Comparison of ENCODE assay signal across 1 cellular context in the genomic region with DNA sequence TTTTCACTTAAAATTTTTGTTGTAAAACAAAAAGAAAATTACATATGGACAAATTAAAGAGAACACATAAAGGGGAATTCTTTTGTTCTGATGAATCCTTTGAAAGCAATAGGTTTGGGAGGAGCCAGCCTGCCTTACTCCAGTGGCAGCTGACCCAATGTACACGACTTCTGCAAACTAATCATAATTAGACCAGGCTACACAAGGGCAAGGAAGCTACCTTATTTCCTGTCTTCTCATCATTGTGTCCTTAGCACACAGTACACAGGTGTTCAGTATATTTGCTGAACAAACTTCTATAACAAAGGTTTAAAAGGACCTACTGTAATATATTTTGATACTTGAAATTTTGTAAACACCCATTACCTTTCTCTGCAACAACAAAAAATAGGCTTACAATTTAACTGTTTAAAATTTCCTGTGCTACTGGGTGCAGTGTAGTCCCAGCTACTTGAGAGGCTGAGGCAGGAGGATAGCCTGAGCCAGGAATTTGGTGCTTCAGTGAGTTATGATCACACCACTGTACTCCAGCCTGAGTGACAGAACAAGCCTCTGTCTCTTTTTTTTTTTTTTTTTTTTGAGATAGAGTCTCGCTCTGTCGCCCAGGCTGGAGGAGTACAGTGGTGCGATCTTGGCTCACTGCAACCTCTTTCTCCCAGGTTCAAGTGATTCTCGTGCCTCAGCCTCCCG.
TF ChIP-seq lines count a peak whose summit lies in the region.

No MANE protein-coding gene starts in this region.

TF ChIP-seq in HepG2, 621 proteins besides CTCF, POLR2A, EP300 and RAD21 (continued from another document):
- TF ChIP-seq, protein P1, sequence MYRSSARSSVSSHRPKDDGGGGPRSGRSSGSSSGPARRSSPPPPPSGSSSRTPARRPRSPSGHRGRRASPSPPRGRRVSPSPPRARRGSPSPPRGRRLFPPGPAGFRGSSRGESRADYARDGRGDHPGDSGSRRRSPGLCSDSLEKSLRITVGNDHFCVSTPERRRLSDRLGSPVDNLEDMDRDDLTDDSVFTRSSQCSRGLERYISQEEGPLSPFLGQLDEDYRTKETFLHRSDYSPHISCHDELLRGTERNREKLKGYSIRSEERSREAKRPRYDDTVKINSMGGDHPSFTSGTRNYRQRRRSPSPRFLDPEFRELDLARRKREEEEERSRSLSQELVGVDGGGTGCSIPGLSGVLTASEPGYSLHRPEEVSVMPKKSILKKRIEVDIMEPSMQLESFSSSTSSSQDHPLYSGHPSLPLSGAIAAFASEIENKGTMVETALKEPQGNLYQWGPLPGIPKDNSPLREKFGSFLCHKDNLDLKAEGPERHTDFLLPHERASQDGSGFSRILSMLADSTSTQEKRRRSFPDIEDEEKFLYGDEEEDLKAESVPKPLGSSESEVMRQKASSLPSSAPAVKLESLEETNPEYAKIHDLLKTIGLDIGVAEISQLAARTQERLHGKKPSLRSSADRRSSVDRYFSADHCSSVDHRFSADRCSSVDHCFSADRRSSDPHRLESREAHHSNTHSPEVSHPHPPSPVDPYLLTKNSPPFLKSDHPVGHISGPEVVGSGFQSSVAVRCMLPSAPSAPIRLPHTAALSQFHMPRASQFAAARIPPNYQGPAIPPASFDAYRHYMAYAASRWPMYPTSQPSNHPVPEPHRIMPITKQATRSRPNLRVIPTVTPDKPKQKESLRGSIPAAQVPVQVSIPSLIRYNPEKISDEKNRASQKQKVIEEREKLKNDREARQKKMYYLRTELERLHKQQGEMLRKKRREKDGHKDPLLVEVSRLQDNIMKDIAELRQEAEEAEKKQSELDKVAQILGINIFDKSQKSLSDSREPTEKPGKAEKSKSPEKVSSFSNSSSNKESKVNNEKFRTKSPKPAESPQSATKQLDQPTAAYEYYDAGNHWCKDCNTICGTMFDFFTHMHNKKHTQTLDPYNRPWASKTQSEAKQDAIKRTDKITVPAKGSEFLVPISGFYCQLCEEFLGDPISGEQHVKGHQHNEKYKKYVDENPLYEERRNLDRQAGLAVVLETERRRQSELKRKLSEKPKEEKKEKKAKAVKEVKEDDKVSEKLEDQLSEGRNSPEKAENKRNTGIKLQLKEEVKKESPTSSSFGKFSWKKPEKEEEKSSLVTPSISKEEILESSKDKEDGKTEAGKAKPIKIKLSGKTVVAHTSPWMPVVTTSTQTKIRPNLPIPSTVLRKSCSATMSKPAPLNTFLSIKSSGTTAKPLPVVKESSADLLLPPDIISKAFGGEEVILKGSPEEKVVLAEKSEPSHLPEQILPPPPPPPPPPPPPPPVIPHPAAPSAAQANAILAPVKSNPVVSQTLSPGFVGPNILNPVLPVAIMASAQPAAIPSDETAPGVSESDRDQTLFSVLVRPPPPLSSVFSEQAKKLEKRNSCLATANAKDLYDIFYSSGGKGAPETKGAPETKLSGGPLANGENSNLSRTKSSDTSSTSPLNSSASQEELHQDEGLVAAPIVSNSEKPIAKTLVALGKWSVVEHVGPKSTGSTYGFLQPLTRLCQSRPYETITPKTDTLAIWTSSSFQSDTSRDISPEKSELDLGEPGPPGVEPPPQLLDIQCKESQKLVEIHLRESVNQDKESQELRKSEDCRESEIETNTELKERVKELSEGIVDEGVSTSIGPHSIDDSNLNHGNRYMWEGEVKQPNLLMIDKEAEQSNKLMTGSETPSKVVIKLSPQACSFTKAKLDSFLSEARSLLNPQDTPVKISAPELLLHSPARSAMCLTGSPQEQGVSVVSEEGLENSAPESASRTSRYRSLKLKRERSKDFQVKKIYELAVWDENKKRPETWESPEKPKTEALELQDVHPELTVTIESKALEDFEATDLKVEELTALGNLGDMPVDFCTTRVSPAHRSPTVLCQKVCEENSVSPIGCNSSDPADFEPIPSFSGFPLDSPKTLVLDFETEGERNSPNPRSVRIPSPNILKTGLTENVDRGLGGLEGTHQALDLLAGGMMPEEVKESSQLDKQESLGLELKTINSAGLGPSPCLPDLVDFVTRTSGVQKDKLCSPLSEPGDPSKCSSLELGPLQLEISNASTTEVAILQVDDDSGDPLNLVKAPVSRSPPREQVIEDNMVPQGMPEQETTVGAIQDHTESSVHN (CRISPR knock-in tag; IDR thresholded peaks at IDR 0.05) = no peak
- no peak for TF ChIP-seq ZNF589 (CRISPR knock-in tag; conservative IDR thresholded peaks at IDR 0.05)
- no peak for TF ChIP-seq ZBTB7A (CRISPR knock-in tag; IDR thresholded peaks at IDR 0.05)
- TF ChIP-seq HOXA3 (CRISPR knock-in tag; IDR thresholded peaks at IDR 0.05) = no peak
- no peak for TF ChIP-seq YY1 (IDR thresholded peaks at IDR 0.05; ENCODE audit: insufficient read depth, insufficient replicate concordance, low read depth, low read length)
- TF ChIP-seq SATB2 (CRISPR knock-in tag; IDR thresholded peaks at IDR 0.05) = no peak
- TF ChIP-seq TEAD2 (CRISPR knock-in tag; IDR thresholded peaks at IDR 0.05) = no peak
